Comparison of ENCODE assay signal across 8 cellular contexts in genomic region chr10:97736403-97736901, GRCh38. TPM values are rescaled to one million over a fixed set of nuclear protein-coding genes. Genes with fewer than 3 reads are reported as not detected.
DNase-seq lines count a peak whose midpoint lies in the region; ATAC-seq and TF ChIP-seq lines count a peak whose summit lies in the region.

No MANE protein-coding gene starts in this region.

- peaks cover 24% of the 10 kb centered on the region for H3K4me1 ChIP-seq in OCI-LY7 (ENCODE audit: insufficient read depth, low read length, poor library complexity, severe bottlenecking)
- peaks cover 15 to 38% (median 28%) of the 10 kb centered on the region in 4 donors for H3K4me1 ChIP-seq in esophagus muscularis mucosa
- H3K4me1 ChIP-seq in sigmoid colon: peaks cover 0 to 26% (median 19%) of the 10 kb centered on the region in 4 donors

- TF ChIP-seq POLR2A in esophagus muscularis mucosa (IDR thresholded peaks at IDR 0.05; ENCODE audit: low read depth) (no peak), sigmoid colon (IDR thresholded peaks at IDR 0.05) (no peak)

- POLR2A ChIA-PET in OCI-LY7 (lab: Charles Lee): interaction anchor here (0.6 to 2.0 kb wide), 11 partner anchors 9 to 322 kb away, joined by 3 to 18 read pairs (median 4); partner anchors contain the start of gene AVPI1

- H3K27ac ChIP-seq in OCI-LY7 (ENCODE audit: low read depth, low read length, poor library complexity, severe bottlenecking): peak overlapping the region; percentile 39
- peak overlapping the region; percentile 87 to 95 (median 90) for H3K27ac ChIP-seq in esophagus muscularis mucosa (replicated peaks in 1 of 4)
- peak overlapping the region; percentile 87 to 98 (median 90) for H3K27ac ChIP-seq in sigmoid colon

- CTCF ChIA-PET in OCI-LY7 (lab: Charles Lee; ENCODE audit: unreplicated experiment): interaction anchor here (1.0 to 1.4 kb wide), 3 partner anchors 50 to 107 kb away, joined by 3 to 12 read pairs (median 3); partner anchors contain the start of gene AVPI1

- no peaks in the 10 kb centered on the region for H4K20me1 ChIP-seq in OCI-LY7 (ENCODE audit: insufficient read depth, low read length)

- TF ChIP-seq EP300 in esophagus muscularis mucosa (IDR thresholded peaks at IDR 0.05) (no peak), sigmoid colon (IDR thresholded peaks at IDR 0.05) (no peak)

- peak overlapping the region; percentile 48 for H3K4me2 ChIP-seq in OCI-LY7 (ENCODE audit: low read length)

- TF ChIP-seq CTCF in OCI-LY7 (conservative IDR thresholded peaks at IDR 0.05; ENCODE audit: low read length) (no peak), esophagus muscularis mucosa (IDR thresholded peaks at IDR 0.05) (no peak), sigmoid colon (IDR thresholded peaks at IDR 0.05) (no peak)

- no peaks in the 10 kb centered on the region for H3K27me3 ChIP-seq in esophagus muscularis mucosa
- no peaks in the 10 kb centered on the region for H3K27me3 ChIP-seq in sigmoid colon

- intact Hi-C loops in OCI-LY7 (cut with micrococcal nuclease; ENCODE audit: unreplicated experiment) (no loop called here), esophagus muscularis mucosa (cut with DNase I) (no loop called here), sigmoid colon (cut with DNase I) (no loop called here)

- H2AFZ ChIP-seq in OCI-LY7 (ENCODE audit: low read length): peak overlapping the region; percentile 94

- H3K79me2 ChIP-seq in OCI-LY7 (ENCODE audit: insufficient read depth, low read depth, low read length): peaks cover 27% of the 10 kb centered on the region; the same call in 1 of the 2 replicates

- WGBS in esophagus muscularis mucosa: 78% methylated on average over 12 of the region's 13 CpGs
- WGBS in sigmoid colon, 2 donors: 70 to 77% methylated on average over 13 of the region's 13 CpGs

- H3K9me3 ChIP-seq in OCI-LY7 (ENCODE audit: low read length) (no peaks in the 10 kb centered on the region), esophagus muscularis mucosa (no peaks in the 10 kb centered on the region), sigmoid colon (no peaks in the 10 kb centered on the region)

- no TSS peak for BruUV-seq in OCI-LY7 (replicated peaks; lab: Mats Ljungman, UMichigan)

- peak; percentile 13 for ATAC-seq in HG02571 (IDR thresholded peaks at IDR 0.05; ENCODE audit: unreplicated experiment)

- H3K36me3 ChIP-seq in OCI-LY7 (ENCODE audit: insufficient read depth, low read length): peaks cover 26% of the 10 kb centered on the region
- H3K36me3 ChIP-seq in esophagus muscularis mucosa: peaks cover 0 to 30% (median 20%) of the 10 kb centered on the region in 4 donors
- H3K36me3 ChIP-seq in sigmoid colon: peaks cover 0 to 28% (median 0%) of the 10 kb centered on the region in 4 donors

- H3K4me3 ChIP-seq in GM08714 (ENCODE audit: low read length): peak overlapping the region; percentile 27; the same call in 1 of the 2 replicates
- H3K4me3 ChIP-seq in OCI-LY7 (ENCODE audit: low read depth, low read length, poor library complexity, severe bottlenecking): peak overlapping the region; percentile 88
- peak overlapping the region; percentile 73 to 93 (median 86) for H3K4me3 ChIP-seq in esophagus muscularis mucosa
- H3K4me3 ChIP-seq in sigmoid colon: peak overlapping the region in 3 of 4 donors; percentile 71 to 96 (median 81)

- DNase-seq in OCI-LY7 (ENCODE audit: low spot score) (no peak), esophagus muscularis mucosa (ENCODE audit: extremely low spot score) (no peak), sigmoid colon (no peak), kidney tubule cell (ENCODE audit: low spot score) (no peak), NCI-H526 (lab: John Stamatoyannopoulos, UW) (no peak)
- no peak for DNase-seq in stimulated activated CD4-positive, alpha-beta T cell treated with anti-CD3 and anti-CD28 coated beads, Interleukin-15, amount 100 ng/mL, for 24 hours

- H3K9me2 ChIP-seq in OCI-LY7 (ENCODE audit: insufficient read depth, low read length): no peaks in the 10 kb centered on the region

RNA-seq across cellular contexts. Expression of gene ZFYVE27, which starts 0.5 kb away (rescaled TPM):
- 24.0 and 25.5 TPM in 2 replicates for total RNA-seq in OCI-LY7 (2014; rRNA removed; shearing (Covaris generic))
- total RNA-seq in OCI-LY7 (2022): 31.8 and 33.0 TPM in 2 replicates
- 10 to 100 TPM in 3 of 4 donors, 1 to 10 TPM in 1; 7.1 to 17.2 (median 16.0) TPM for total RNA-seq in esophagus muscularis mucosa
- total RNA-seq in sigmoid colon: 10 to 100 TPM in 3 of 4 donors, 1 to 10 TPM in 1; 8.9 to 15.9 (median 12.4) TPM
- polyA plus RNA-seq in sigmoid colon: 10 to 100 TPM in 1 of 3 donors, 1 to 10 TPM in 2; 7.2 to 42.2 (median 7.9) TPM

RNA-seq across cellular contexts. Expression of gene MARVELD1, which starts 22.9 kb away (rescaled TPM):
- not detected in 2 replicates for total RNA-seq in OCI-LY7 (2014; rRNA removed; shearing (Covaris generic))
- 0.13 TPM in 1 of 2 replicates, not detected in the other for total RNA-seq in OCI-LY7 (2022)
- total RNA-seq in esophagus muscularis mucosa: 100 to 1,000 TPM in 1 of 4 donors, 10 to 100 TPM in 3; 43.4 to 104 (median 73.9) TPM
- total RNA-seq in sigmoid colon: 10 to 100 TPM; 17.3 to 40.7 (median 22.0) TPM
- polyA plus RNA-seq in sigmoid colon: 10 to 100 TPM; 16.2 to 22.2 (median 16.7) TPM

RNA-seq across cellular contexts. Expression of gene SFRP5, which starts 35.3 kb away (rescaled TPM):
- not detected in 2 replicates for total RNA-seq in OCI-LY7 (2014; rRNA removed; shearing (Covaris generic))
- not detected in 2 replicates for total RNA-seq in OCI-LY7 (2022)
- total RNA-seq in esophagus muscularis mucosa: 10 to 100 TPM; 19.9 to 41.3 (median 34.8) TPM
- total RNA-seq in sigmoid colon: 10 to 100 TPM in 3 of 4 donors, 1 to 10 TPM in 1; 9.9 to 24.6 (median 21.4) TPM
- 1 to 10 TPM in 1 of 3 donors, under 1 TPM in 2; 0.46 to 5.0 (median 0.60) TPM for polyA plus RNA-seq in sigmoid colon

RNA-seq across cellular contexts. Expression of gene AVPI1, which starts 49.4 kb away (rescaled TPM):
- total RNA-seq in OCI-LY7 (2014; rRNA removed; shearing (Covaris generic)): 2.8 and 4.6 TPM in 2 replicates
- total RNA-seq in OCI-LY7 (2022) (2.1 and 3.2 TPM in 2 replicates), esophagus muscularis mucosa (10 to 100 TPM; 29.9 to 65.5 (median 36.3) TPM), sigmoid colon (10 to 100 TPM; 10.5 to 16.1 (median 12.2) TPM)
- 10 to 100 TPM; 22.6 to 58.3 (median 31.8) TPM for polyA plus RNA-seq in sigmoid colon

Comparison
In these comparisons a context has a peak if more than half of its experiments do, and no peak if none do; other contexts are left out.
1. H3K4me3 ChIP-seq: peak in every context shown above with its lines; median percentile 88 in OCI-LY7; 86 in esophagus muscularis mucosa; 81 in sigmoid colon; 27 in GM08714.
2. H3K27ac ChIP-seq: peak in every context shown above with its lines; median percentile 90 in esophagus muscularis mucosa; 90 in sigmoid colon; 39 in OCI-LY7.
3. RNA of gene MARVELD1, which starts 22.9 kb away (total RNA-seq): 43.4 to 104 TPM in esophagus muscularis mucosa and 17.3 to 40.7 TPM in sigmoid colon; 0.13 TPM in OCI-LY7; every median in the first group is over 10 times any median in the second.
4. RNA of gene SFRP5, which starts 35.3 kb away (total RNA-seq): 19.9 to 41.3 TPM in esophagus muscularis mucosa and 9.9 to 24.6 TPM in sigmoid colon; not detected in OCI-LY7; every median in the first group is over 10 times any median in the second.